ENCODE assay signal across 29 cellular contexts in the genomic region with DNA sequence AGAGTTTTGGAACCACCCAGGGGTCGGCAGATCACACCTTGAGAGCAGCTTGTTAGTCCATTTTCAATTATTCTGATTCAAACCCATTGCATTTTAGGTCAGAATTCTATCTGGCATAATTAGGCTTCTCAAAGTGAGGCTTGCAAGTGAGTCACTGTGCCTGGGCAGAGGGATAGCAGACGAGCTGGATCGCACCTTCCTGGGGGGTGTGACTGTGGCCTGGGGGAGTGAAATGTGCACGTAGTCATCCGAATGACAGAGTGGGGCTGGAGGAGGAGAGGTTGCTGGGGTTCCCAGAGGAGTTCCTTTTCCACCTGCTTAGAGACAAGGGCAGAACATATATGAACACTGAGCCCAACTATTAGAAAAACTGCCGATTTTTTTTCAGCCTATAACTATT. TPM values are rescaled to one million over a fixed set of nuclear protein-coding genes. Genes with fewer than 3 reads are reported as not detected.
"Had no signal": no experiment of that assay in that cellular context is flagged by ENCODE, and none has a peak within 500 bp of the region (broad histone marks: within the 10 kb centered on the region; RNA-seq: fewer than 3 reads in every experiment).

No MANE protein-coding gene starts in this region.

- H3K27me3 ChIP-seq: ascending aorta, breast epithelium, dorsolateral prefrontal cortex had no signal

- H3K36me3 ChIP-seq: breast epithelium had no signal

- H3K27ac ChIP-seq: ascending aorta, breast epithelium, coronary artery, dorsolateral prefrontal cortex, WERI-Rb-1 had no signal

- H3K4me1 ChIP-seq: ascending aorta, breast epithelium had no signal

- H3K4me3 Mint-ChIP-seq: activated B cell treated with CpG ODN at 0.5 μM for 24 hours; activated CD8-positive, alpha-beta T cell treated with anti-CD3 and anti-CD28 coated beads for 36 hours; activated naive CD4-positive, alpha-beta T cell treated with anti-CD3 and anti-CD28 coated beads, Interleukin-2, amount 10 ng/mL, durations not matched to agents 7 days and 5 days; activated naive CD8-positive, alpha-beta T cell treated with anti-CD3 and anti-CD28 coated beads, Interleukin-2, amount 10 ng/mL, durations not matched to agents 7 days and 5 days; activated T-helper 1 cell treated with anti-CD3 and anti-CD28 coated beads, Interleukin-12 subunit alpha, Interleukin-12 subunit beta, Interleukin-2, Interleukin-4 antibody, amounts not matched to agents 30 ng/mL and 10 ng/mL and 1 ng/mL, durations not matched to agents 14 hours and 24 hours and 36 hours; brain; central memory CD8-positive, alpha-beta T cell; dendritic cell treated with granulocyte-macrophage colony-stimulating factor and Interleukin-4, amounts not matched to agents 40 ng/mL and 50 ng/mL, for 4 days; endodermal cell had no signal

- H3K4me3 ChIP-seq: ascending aorta, breast epithelium, coronary artery, dorsolateral prefrontal cortex had no signal

- H3K9me3 Mint-ChIP-seq: activated B cell treated with CpG ODN at 0.5 μM for 24 hours; activated CD8-positive, alpha-beta T cell treated with anti-CD3 and anti-CD28 coated beads for 36 hours; activated naive CD4-positive, alpha-beta T cell treated with anti-CD3 and anti-CD28 coated beads, Interleukin-2, amount 10 ng/mL, durations not matched to agents 7 days and 5 days; activated naive CD4-positive, alpha-beta T cell treated with anti-CD3 and anti-CD28 coated beads, Interleukin-2, amount 50 U/mL, for 72 hours; activated naive CD8-positive, alpha-beta T cell treated with anti-CD3 and anti-CD28 coated beads, Interleukin-2, amount 10 ng/mL, durations not matched to agents 7 days and 5 days; activated T-helper 1 cell treated with anti-CD3 and anti-CD28 coated beads, Interleukin-12 subunit alpha, Interleukin-12 subunit beta, Interleukin-2, Interleukin-4 antibody, amounts not matched to agents 30 ng/mL and 10 ng/mL and 1 ng/mL, durations not matched to agents 14 hours and 24 hours and 36 hours; activated T-helper 2 cell treated with anti-CD3 and anti-CD28 coated beads, Interferon-gamma antibody, Interleukin-2, Interleukin-4, amounts not matched to agents 10 μg/mL and 5 μg/mL and 100 μg/mL, durations not matched to agents 14 hours and 24 hours and 36 hours; brain; central memory CD8-positive, alpha-beta T cell; dendritic cell treated with granulocyte-macrophage colony-stimulating factor and Interleukin-4, amounts not matched to agents 40 ng/mL and 50 ng/mL, for 4 days; endodermal cell had no signal

- H3K27me3 Mint-ChIP-seq: activated B cell treated with CpG ODN at 0.5 μM for 24 hours; activated CD8-positive, alpha-beta T cell treated with anti-CD3 and anti-CD28 coated beads for 36 hours; activated naive CD4-positive, alpha-beta T cell treated with anti-CD3 and anti-CD28 coated beads, Interleukin-2, amount 10 ng/mL, durations not matched to agents 7 days and 5 days; activated naive CD8-positive, alpha-beta T cell treated with anti-CD3 and anti-CD28 coated beads, Interleukin-2, amount 10 ng/mL, durations not matched to agents 7 days and 5 days; brain; central memory CD8-positive, alpha-beta T cell; dendritic cell treated with granulocyte-macrophage colony-stimulating factor and Interleukin-4, amounts not matched to agents 40 ng/mL and 50 ng/mL, for 4 days had no signal

- H3K4me1 Mint-ChIP-seq: activated B cell treated with CpG ODN at 0.5 μM for 24 hours, brain, endodermal cell had no signal

- H3K9me3 ChIP-seq: ascending aorta, breast epithelium had no signal

- DNase-seq: activated B cell treated with CpG ODN at 0.5 μM for 24 hours; activated CD4-positive, alpha-beta T cell treated with anti-CD3 and anti-CD28 coated beads for 48 hours; activated CD4-positive, alpha-beta T cell treated with anti-CD3 and anti-CD28 coated beads, Interleukin-2, amount 50 U/mL, for 1 hour; activated CD4-positive, alpha-beta T cell treated with anti-CD3 and anti-CD28 coated beads, Interleukin-2, amount 50 U/mL, for 48 hours; activated CD8-positive, alpha-beta memory T cell treated with anti-CD3 and anti-CD28 coated beads for 24 hours; activated CD8-positive, alpha-beta T cell treated with anti-CD3 and anti-CD28 coated beads for 36 hours; activated effector memory CD4-positive, alpha-beta T cell treated with anti-CD3 and anti-CD28 coated beads, Interleukin-2, amount 50 U/mL, for 16 hours; activated naive CD4-positive, alpha-beta T cell; activated naive CD4-positive, alpha-beta T cell treated with anti-CD3 and anti-CD28 coated beads, Interleukin-2, amount 10 ng/mL, durations not matched to agents 7 days and 5 days; activated naive CD8-positive, alpha-beta T cell treated with anti-CD3 and anti-CD28 coated beads, Interleukin-2, amount 10 ng/mL, durations not matched to agents 7 days and 5 days; activated T-cell treated with anti-CD3 and anti-CD28 coated beads, Interleukin-2, amount 50 U/mL, for 1 hour; activated T-cell treated with anti-CD3 and anti-CD28 coated beads, Interleukin-2, amount 50 U/mL, for 48 hours; effector memory CD4-positive, alpha-beta T cell; endodermal cell; foreskin fibroblast; head of caudate nucleus; T-helper 2 cell; WERI-Rb-1 had no signal

- H3K27ac Mint-ChIP-seq: activated B cell treated with CpG ODN at 0.5 μM for 24 hours; activated CD8-positive, alpha-beta T cell treated with anti-CD3 and anti-CD28 coated beads for 36 hours; activated naive CD4-positive, alpha-beta T cell treated with anti-CD3 and anti-CD28 coated beads, Interleukin-2, amount 10 ng/mL, durations not matched to agents 7 days and 5 days; activated naive CD8-positive, alpha-beta T cell treated with anti-CD3 and anti-CD28 coated beads, Interleukin-2, amount 10 ng/mL, durations not matched to agents 7 days and 5 days; activated T-helper 1 cell treated with anti-CD3 and anti-CD28 coated beads, Interleukin-12 subunit alpha, Interleukin-12 subunit beta, Interleukin-2, Interleukin-4 antibody, amounts not matched to agents 30 ng/mL and 10 ng/mL and 1 ng/mL, durations not matched to agents 14 hours and 24 hours and 36 hours; activated T-helper 2 cell treated with anti-CD3 and anti-CD28 coated beads, Interferon-gamma antibody, Interleukin-2, Interleukin-4, amounts not matched to agents 10 μg/mL and 5 μg/mL and 100 μg/mL, durations not matched to agents 14 hours and 24 hours and 36 hours; brain; dendritic cell treated with granulocyte-macrophage colony-stimulating factor and Interleukin-4, amounts not matched to agents 40 ng/mL and 50 ng/mL, for 4 days; endodermal cell had no signal

RNA-seq across cellular contexts. Expression of a gene that starts 32.3 kb away (rescaled TPM):
- total RNA-seq: activated CD8-positive, alpha-beta T cell treated with anti-CD3 and anti-CD28 coated beads for 36 hours; activated naive CD4-positive, alpha-beta T cell treated with anti-CD3 and anti-CD28 coated beads, Interleukin-2, amount 50 U/mL, for 72 hours; activated T-helper 1 cell treated with anti-CD3 and anti-CD28 coated beads, Interleukin-12 subunit alpha, Interleukin-12 subunit beta, Interleukin-2, Interleukin-4 antibody, amounts not matched to agents 30 ng/mL and 10 ng/mL and 1 ng/mL, durations not matched to agents 14 hours and 24 hours and 36 hours; activated T-helper 2 cell treated with anti-CD3 and anti-CD28 coated beads, Interferon-gamma antibody, Interleukin-2, Interleukin-4, amounts not matched to agents 10 μg/mL and 5 μg/mL and 100 μg/mL, durations not matched to agents 14 hours and 24 hours and 36 hours; ascending aorta; T-helper 1 cell treated with Interleukin-12 subunit alpha and Interleukin-12 subunit beta and Interleukin-4 antibody, amounts not matched to agents 30 ng/mL and 1 ng/mL, for 36 hours had no signal
